Comparison of ENCODE assay signal across 27 cellular contexts in the genomic region with DNA sequence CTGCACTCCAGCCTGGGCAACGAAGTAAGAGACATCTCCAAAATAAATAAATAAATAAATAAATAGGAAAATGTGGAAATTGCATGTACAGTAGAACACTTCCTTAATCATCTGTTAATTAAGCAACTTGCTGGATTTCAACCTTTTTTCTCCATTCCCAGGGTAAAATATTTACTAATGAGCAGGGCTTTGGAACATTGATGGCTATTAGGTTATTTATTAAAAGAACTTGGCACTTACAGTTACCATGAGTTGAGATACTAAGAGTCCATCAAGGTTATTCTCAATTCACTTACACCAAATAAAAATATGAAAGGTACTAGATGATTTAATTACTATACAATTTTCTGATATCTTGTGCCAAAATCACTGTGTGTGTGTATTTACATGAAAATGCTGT.
"Had no signal": no experiment of that assay in that cellular context is flagged by ENCODE, and none has a peak within 500 bp of the region (broad histone marks: within the 10 kb centered on the region; RNA-seq: fewer than 3 reads in every experiment).

No MANE protein-coding gene starts in this region.

- H3K27me3 ChIP-seq: heart right ventricle, hepatocyte, left lung, neural progenitor cell, neutrophil, right atrium auricular region, stomach, testis, thyroid gland, transverse colon, upper lobe of left lung had no signal

- H3K36me3 ChIP-seq: heart right ventricle, left lung, neural progenitor cell, neutrophil, right atrium auricular region, stomach, thyroid gland, transverse colon, upper lobe of left lung had no signal

- ATAC-seq: heart right ventricle; left lung; natural killer cell; psoas muscle; sciatic nerve; stimulated activated naive B cell treated with anti-CD40 and anti-IgM and Interleukin-4, amounts not matched to agents 10 μg/mL and 1 μg/mL and 100 μg/mL, for 72 hours; stimulated activated naive CD8-positive, alpha-beta T cell treated with anti-CD3 and anti-CD28 coated beads, Interleukin-15, Interleukin-2, amounts not matched to agents 100 U/mL and 50 U/mL, for 24 hours had no signal

- H3K4me1 ChIP-seq: heart right ventricle, left lung, neural progenitor cell, parathyroid adenoma, psoas muscle, right atrium auricular region, stomach, testis, thyroid gland, transverse colon, upper lobe of left lung had no signal

- H3K27ac ChIP-seq: heart right ventricle, hepatocyte, left lung, neural progenitor cell, neutrophil, parathyroid adenoma, psoas muscle, right atrium auricular region, skin epidermis, stomach, testis, thyroid gland, transverse colon, upper lobe of left lung had no signal

- H3K9me3 ChIP-seq: neutrophil, psoas muscle, right atrium auricular region, testis, thyroid gland, transverse colon, upper lobe of left lung had no signal

- H3K4me3 ChIP-seq: heart right ventricle, hepatocyte, left lung, lung, neural progenitor cell, psoas muscle, right atrium auricular region, skin epidermis, stomach, testis, thyroid gland, transverse colon, upper lobe of left lung had no signal

- DNase-seq: heart right ventricle; left lung; mesendoderm; naive B cell; natural killer cell; nephron progenitor cell; occipital lobe; psoas muscle; stimulated activated CD4-positive, alpha-beta T cell treated with anti-CD3 and anti-CD28 coated beads, Interleukin-12 subunit alpha, Interleukin-12 subunit beta, amount 100 ng/mL, for 4 hours; stimulated activated CD4-positive, alpha-beta T cell treated with anti-CD3 and anti-CD28 coated beads, Interleukin-15, amount 100 ng/mL, for 24 hours; stimulated activated CD4-positive, alpha-beta T cell treated with anti-CD3 and anti-CD28 coated beads, Interleukin-2, amount 100 ng/mL, for 24 hours; stimulated activated CD4-positive, alpha-beta T cell treated with anti-CD3 and anti-CD28 coated beads, Interleukin-4, amount 100 ng/mL, for 1 hour; stimulated activated naive B cell treated with anti-CD40 and anti-IgM and Interleukin-4, amounts not matched to agents 10 μg/mL and 1 μg/mL and 100 μg/mL, for 72 hours; stimulated activated naive CD8-positive, alpha-beta T cell treated with anti-CD3 and anti-CD28 coated beads, Interleukin-15, Interleukin-2, amounts not matched to agents 100 U/mL and 50 U/mL, for 24 hours; stomach; testis; thyroid gland; transverse colon; upper lobe of left lung had no signal
